ENCODE assay signal across 11 cellular contexts in genomic region chr1:16156848-16157495, GRCh38. TPM values are rescaled to one million over a fixed set of nuclear protein-coding genes. Genes with fewer than 3 reads are reported as not detected.
DNase-seq lines count a peak whose midpoint lies in the region; ATAC-seq and TF ChIP-seq lines count a peak whose summit lies in the region.
"Had no signal": no experiment of that assay in that cellular context is flagged by ENCODE, and none has a peak within 500 bp of the region (broad histone marks: within the 10 kb centered on the region; RNA-seq: fewer than 3 reads in every experiment).

No MANE protein-coding gene starts in this region.

- in situ Hi-C loops in brain microvascular endothelial cell (cut with HindIII; ENCODE audit: low pct_ligation_motif_present, low sequenced_read_pairs): no loop called here

- peak; percentile 52 for DNase-seq in HFFc6
- DNase-seq in brain microvascular endothelial cell: no peak
- DNase-seq in thyroid gland: no peak
- no peak for DNase-seq in germinal center (ENCODE audit: low spot score)
- DNase-seq in 8988T: no peak
- no peak for DNase-seq in activated naive CD8-positive, alpha-beta T cell treated with anti-CD3 and anti-CD28 coated beads, Interleukin-2, amount 50 U/mL, for 24 hours
- DNase-seq: NCI-H1930 had no signal

- no peak for ATAC-seq in activated naive CD8-positive, alpha-beta T cell treated with anti-CD3 and anti-CD28 coated beads, Interleukin-2, amount 50 U/mL, for 24 hours
- no peak for ATAC-seq in HG02981 (IDR thresholded peaks at IDR 0.05; ENCODE audit: unreplicated experiment)
- ATAC-seq: natural killer cell treated with Interleukin-12 subunit alpha and Interleukin-12 subunit beta and Interleukin-15 and Interleukin-18, amount 100 ng/mL, for 72 hours had no signal

- H3K27ac ChIP-seq in brain microvascular endothelial cell (peak overlapping the region; percentile 56), liver (ENCODE audit: low read depth in 1 of 2, low read length in 2 of 2) (peak overlapping the region in 1 of 2 donors; percentile 9), thyroid gland (peak overlapping the region in 2 of 3 donors; percentile 85 to 90)

- H3K9me3 ChIP-seq in liver (ENCODE audit: control insufficient read depth in 4 of 4, low read length in 3 of 4) (no peaks in the 10 kb centered on the region), thyroid gland (no peaks in the 10 kb centered on the region)

- H3K4me3 ChIP-seq in brain microvascular endothelial cell (ENCODE audit: low read depth, low read length): peak overlapping the region; percentile 29
- H3K4me3 ChIP-seq in liver (ENCODE audit: low read depth in 1 of 3, low read length in 3 of 3): no peak overlapping the region
- no peak overlapping the region for H3K4me3 ChIP-seq in thyroid gland (replicated peaks in 1 of 3)

- H3K4me3 Mint-ChIP-seq in HFFc6: peak overlapping the region; percentile 91
- no peak overlapping the region for H3K4me3 Mint-ChIP-seq in activated naive CD8-positive, alpha-beta T cell treated with anti-CD3 and anti-CD28 coated beads, Interleukin-2, amount 50 U/mL, for 24 hours
- H3K4me3 Mint-ChIP-seq: natural killer cell treated with Interleukin-12 subunit alpha and Interleukin-12 subunit beta and Interleukin-15 and Interleukin-18, amount 100 ng/mL, for 72 hours had no signal

- no peak for TF ChIP-seq CTCF in HFFc6 (IDR thresholded peaks at IDR 0.05)
- no peak for TF ChIP-seq CTCF in brain microvascular endothelial cell (IDR thresholded peaks at IDR 0.05; ENCODE audit: low read depth, low read length, missing control alignments)
- no peak for TF ChIP-seq CTCF in liver (IDR thresholded peaks at IDR 0.05; ENCODE audit: low read depth, low read length, missing input control)
- TF ChIP-seq CTCF in thyroid gland (IDR thresholded peaks at IDR 0.05): no peak

- peaks cover 2% of the 10 kb centered on the region; the same call in 1 of the 2 replicates for H3K27me3 Mint-ChIP-seq in HFFc6 (ENCODE audit: insufficient read depth)
- H3K27me3 Mint-ChIP-seq in activated naive CD8-positive, alpha-beta T cell treated with anti-CD3 and anti-CD28 coated beads, Interleukin-2, amount 50 U/mL, for 24 hours: peaks cover 20% of the 10 kb centered on the region

- no peak for TF ChIP-seq POLR2A in thyroid gland (IDR thresholded peaks at IDR 0.05)

- no peak overlapping the region for H3K9ac ChIP-seq in liver (ENCODE audit: low read depth in 1 of 2, low read length in 2 of 2)

- H3K36me3 Mint-ChIP-seq in HFFc6 (ENCODE audit: low read depth): peaks cover 15% of the 10 kb centered on the region
- no peaks in the 10 kb centered on the region for H3K36me3 Mint-ChIP-seq in activated naive CD8-positive, alpha-beta T cell treated with anti-CD3 and anti-CD28 coated beads, Interleukin-2, amount 50 U/mL, for 24 hours (ENCODE audit: low read depth)
- H3K36me3 Mint-ChIP-seq: natural killer cell treated with Interleukin-12 subunit alpha and Interleukin-12 subunit beta and Interleukin-15 and Interleukin-18, amount 100 ng/mL, for 72 hours had no signal

- H3K4me1 Mint-ChIP-seq in HFFc6 (ENCODE audit: low read depth): peaks cover 43% of the 10 kb centered on the region
- H3K4me1 Mint-ChIP-seq in activated naive CD8-positive, alpha-beta T cell treated with anti-CD3 and anti-CD28 coated beads, Interleukin-2, amount 50 U/mL, for 24 hours: peaks cover 42% of the 10 kb centered on the region

- H3K27me3 ChIP-seq in brain microvascular endothelial cell (replicated peaks): no peaks in the 10 kb centered on the region
- H3K27me3 ChIP-seq in liver (ENCODE audit: control insufficient read depth in 4 of 4, insufficient read depth in 4 of 4, low read length in 3 of 4): no peaks in the 10 kb centered on the region
- H3K27me3 ChIP-seq in thyroid gland: no peaks in the 10 kb centered on the region

- H3K36me3 ChIP-seq in brain microvascular endothelial cell (replicated peaks) (peaks cover 4% of the 10 kb centered on the region), liver (ENCODE audit: control insufficient read depth in 4 of 4, insufficient read depth in 3 of 4, low read depth in 1 of 4, low read length in 3 of 4) (no peaks in the 10 kb centered on the region), thyroid gland (no peaks in the 10 kb centered on the region)

- 73% methylated on average over 13 of the region's 13 CpGs for WGBS in liver
- WGBS in thyroid gland, 2 donors: 76% methylated on average over 12 to 13 of the region's 13 CpGs

- H3K4me1 ChIP-seq in liver (ENCODE audit: control insufficient read depth in 4 of 4, insufficient read depth in 4 of 4, low read length in 3 of 4) (peaks cover 7 to 25% (median 15%) of the 10 kb centered on the region in 4 donors), thyroid gland (peaks cover 31 to 36% of the 10 kb centered on the region in 2 donors)

- no peak for TF ChIP-seq RAD21 in liver (IDR thresholded peaks at IDR 0.05)

- peak overlapping the region; percentile 91 for H3K27ac Mint-ChIP-seq in HFFc6
- H3K27ac Mint-ChIP-seq in activated naive CD8-positive, alpha-beta T cell treated with anti-CD3 and anti-CD28 coated beads, Interleukin-2, amount 50 U/mL, for 24 hours: no peak overlapping the region
- H3K27ac Mint-ChIP-seq: natural killer cell treated with Interleukin-12 subunit alpha and Interleukin-12 subunit beta and Interleukin-15 and Interleukin-18, amount 100 ng/mL, for 72 hours had no signal

- intact Hi-C loops in thyroid gland (cut with DNase I): no loop called here

- no peaks in the 10 kb centered on the region for H3K9me3 Mint-ChIP-seq in HFFc6
- no peaks in the 10 kb centered on the region for H3K9me3 Mint-ChIP-seq in activated naive CD8-positive, alpha-beta T cell treated with anti-CD3 and anti-CD28 coated beads, Interleukin-2, amount 50 U/mL, for 24 hours
- H3K9me3 Mint-ChIP-seq: natural killer cell treated with Interleukin-12 subunit alpha and Interleukin-12 subunit beta and Interleukin-15 and Interleukin-18, amount 100 ng/mL, for 72 hours had no signal

TF ChIP-seq in liver, 16 proteins besides CTCF, POLR2A, EP300 and RAD21:
- TF ChIP-seq FOXA1 (IDR thresholded peaks at IDR 0.05) (no peak), EGR1 (IDR thresholded peaks at IDR 0.05; ENCODE audit: low read depth in 2 of 2) (peak; percentile 49 to 68), RXRA (IDR thresholded peaks at IDR 0.05) (peak in 1 of 2 donors; percentile 7)

RNA-seq across cellular contexts. Expression of gene EPHA2, which starts 1.1 kb away (rescaled TPM):
- 100 to 1,000 TPM in 1 of 6 experiments, 10 to 100 TPM in 5; 77.3 to 106 (median 81.2) TPM for total RNA-seq in HFFc6 (2021; fragmentation: NEBNext Ultra II Directional; extraction: Animal tissue kit (Norgen Biotek cat#: 25700))
- total RNA-seq in liver: 10 to 100 TPM in 1 of 2 donors, 1 to 10 TPM in 1; 5.8 to 11.1 TPM
- polyA plus RNA-seq in liver: 1 to 10 TPM; 2.9 to 7.9 TPM
- total RNA-seq in thyroid gland: 10 to 100 TPM; 22.3 to 53.2 (median 29.3) TPM
- total RNA-seq: natural killer cell treated with Interleukin-12 subunit alpha and Interleukin-12 subunit beta and Interleukin-15 and Interleukin-18, amount 100 ng/mL, for 72 hours; T-helper 2 cell treated with Interferon-gamma antibody and Interleukin-4, amounts not matched to agents 100 ng/mL and 5 ng/mL, for 36 hours had no signal

RNA-seq across cellular contexts. Expression of gene ARHGEF19, which starts 55.5 kb away (rescaled TPM):
- 1 to 10 TPM; 5.5 to 9.0 (median 7.2) TPM for total RNA-seq in HFFc6 (2021; fragmentation: NEBNext Ultra II Directional; extraction: Animal tissue kit (Norgen Biotek cat#: 25700))
- total RNA-seq in liver (1 to 10 TPM in 1 of 2 donors, under 1 TPM in 1; 0.79 to 3.0 TPM), thyroid gland (10 to 100 TPM; 11.9 to 32.3 (median 17.5) TPM)
- 1 to 10 TPM; 1.9 to 3.2 TPM for polyA plus RNA-seq in liver
